Comparison of ENCODE assay signal across 28 cellular contexts in the genomic region with DNA sequence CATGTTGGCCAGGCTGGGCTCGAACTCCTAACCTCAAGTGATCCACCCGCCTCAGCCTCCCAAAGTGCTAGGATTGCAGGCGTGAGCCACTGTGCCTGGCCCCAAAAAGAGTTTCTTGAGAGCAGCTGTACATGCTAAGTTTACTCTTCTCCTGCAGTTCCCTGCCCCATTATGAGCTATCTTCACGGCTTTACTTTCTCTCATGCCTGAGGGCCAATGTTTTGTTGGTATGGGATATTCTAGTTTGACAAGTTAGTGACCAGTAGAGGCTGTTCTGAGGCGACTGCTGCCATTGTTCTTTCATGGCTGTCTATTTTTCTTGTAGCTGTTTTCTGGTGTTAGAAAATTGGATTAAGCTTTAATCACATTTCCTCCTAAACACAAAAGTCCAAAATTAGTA.
"Had no signal": no experiment of that assay in that cellular context is flagged by ENCODE, and none has a peak within 500 bp of the region (broad histone marks: within the 10 kb centered on the region; RNA-seq: fewer than 3 reads in every experiment).

No MANE protein-coding gene starts in this region.

- H3K4me3 Mint-ChIP-seq: mesothelial cell of epicardium; nephron; stimulated activated naive CD8-positive, alpha-beta T cell treated with anti-CD3 and anti-CD28 coated beads, Interleukin-15, amount 100 ng/mL, for 72 hours had no signal

- ATAC-seq: foreskin keratinocyte; gastroesophageal sphincter; heart left ventricle; left cardiac atrium; left lung; mucosa of descending colon; sciatic nerve; stimulated activated naive CD8-positive, alpha-beta T cell treated with anti-CD3 and anti-CD28 coated beads, Interleukin-15, amount 100 ng/mL, for 72 hours had no signal

- H3K27me3 Mint-ChIP-seq: naive B cell; stimulated activated naive CD8-positive, alpha-beta T cell treated with anti-CD3 and anti-CD28 coated beads, Interleukin-15, amount 100 ng/mL, for 72 hours had no signal

- H3K4me1 Mint-ChIP-seq: naive B cell; stimulated activated naive CD8-positive, alpha-beta T cell treated with anti-CD3 and anti-CD28 coated beads, Interleukin-15, amount 100 ng/mL, for 72 hours had no signal

- H3K27ac Mint-ChIP-seq: mesothelial cell of epicardium; naive B cell; stimulated activated naive CD8-positive, alpha-beta T cell treated with anti-CD3 and anti-CD28 coated beads, Interleukin-15, amount 100 ng/mL, for 72 hours had no signal

- H3K27ac ChIP-seq: dorsolateral prefrontal cortex, epithelial cell of prostate, esophagus muscularis mucosa, foreskin keratinocyte, gastroesophageal sphincter, heart left ventricle, hepatocyte, left lung, prostate gland, right atrium auricular region, suprapubic skin, transverse colon, vagina had no signal

- H3K9me3 Mint-ChIP-seq: nephron had no signal

- DNase-seq: dorsolateral prefrontal cortex; effector CD4-positive, alpha-beta T cell; foreskin keratinocyte; heart left ventricle; left cardiac atrium; left lung; mesenchymal stem cell; mucosa of descending colon; naive B cell; nucleus accumbens; stimulated activated CD4-positive, alpha-beta T cell treated with anti-CD3 and anti-CD28 coated beads, Interleukin-12 subunit alpha, Interleukin-12 subunit beta, amount 100 ng/mL, for 4 hours; stimulated activated CD4-positive, alpha-beta T cell treated with anti-CD3 and anti-CD28 coated beads, Interleukin-1b, Interleukin-23, amount 100 ng/mL, for 48 hours; stimulated activated CD4-positive, alpha-beta T cell treated with anti-CD3 and anti-CD28 coated beads, Interleukin-4, amount 100 ng/mL, for 1 hour; stimulated activated CD8-positive, alpha-beta memory T cell treated with anti-CD3 and anti-CD28 coated beads, Interleukin-4, amount 100 ng/mL, for 48 hours; stimulated activated naive CD4-positive, alpha-beta T cell; stimulated activated naive CD8-positive, alpha-beta T cell treated with anti-CD3 and anti-CD28 coated beads, Interleukin-15, amount 100 ng/mL, for 72 hours; transverse colon had no signal
